Comparison of ENCODE assay signal across 8 cellular contexts in genomic region chr15:90219421-90220141, GRCh38. TPM values are rescaled to one million over a fixed set of nuclear protein-coding genes. Genes with fewer than 3 reads are reported as not detected.
DNase-seq lines count a peak whose midpoint lies in the region; ATAC-seq, FAIRE-seq and TF ChIP-seq lines count a peak whose summit lies in the region.

No MANE protein-coding gene starts in this region.

- FAIRE-seq in urothelium cell line (lab: Jason Lieb, UNC), result peak; percentile 5

- H3K4me3 ChIP-seq in naive thymus-derived CD4-positive, alpha-beta T cell (ENCODE audit: low read length), result no peak overlapping the region

- TF ChIP-seq EP300 in Ishikawa (IDR thresholded peaks at IDR 0.05; ENCODE audit: borderline replicate concordance), result no peak

- peak; percentile 60 for TF ChIP-seq RAD21 in Ishikawa (IDR thresholded peaks at IDR 0.05; ENCODE audit: low read depth)

- ATAC-seq in naive thymus-derived CD4-positive, alpha-beta T cell, result peak; percentile 87
- no peak for ATAC-seq in GM19467 (IDR thresholded peaks at IDR 0.05; ENCODE audit: unreplicated experiment)

- H3K4me3 Mint-ChIP-seq in naive thymus-derived CD4-positive, alpha-beta T cell, result no peak overlapping the region
- no peak overlapping the region for H3K4me3 Mint-ChIP-seq in activated T-helper 2 cell treated with anti-CD3 and anti-CD28 coated beads, Interferon-gamma antibody, Interleukin-2, Interleukin-4, amounts not matched to agents 10 μg/mL and 5 μg/mL and 100 μg/mL, durations not matched to agents 14 hours and 24 hours and 36 hours (ENCODE audit: low read depth)

- H3K9me3 Mint-ChIP-seq in naive thymus-derived CD4-positive, alpha-beta T cell, result peaks cover 0 to 1% (median 0%) of the 10 kb centered on the region in 11 donors
- no peaks in the 10 kb centered on the region for H3K9me3 Mint-ChIP-seq in activated T-helper 2 cell treated with anti-CD3 and anti-CD28 coated beads, Interferon-gamma antibody, Interleukin-2, Interleukin-4, amounts not matched to agents 10 μg/mL and 5 μg/mL and 100 μg/mL, durations not matched to agents 14 hours and 24 hours and 36 hours

- intact Hi-C loops in naive thymus-derived CD4-positive, alpha-beta T cell (cut with micrococcal nuclease), result loop anchor here (1.0 to 5.0 kb wide), 6 partner anchors 12 to 77 kb away; partner anchors contain the start of gene SEMA4B (in 1 of the 2)
- intact Hi-C loops in activated T-helper 2 cell treated with anti-CD3 and anti-CD28 coated beads, Interferon-gamma antibody, Interleukin-2, Interleukin-4, amounts not matched to agents 10 μg/mL and 5 μg/mL and 100 μg/mL, durations not matched to agents 14 hours and 24 hours and 36 hours (cut with micrococcal nuclease), result loop anchor here (1.0 kb wide), 1 partner anchor 76 kb away; no protein-coding TSS in a partner anchor

- peaks cover 0 to 9% (median 3%) of the 10 kb centered on the region in 5 donors for H3K36me3 Mint-ChIP-seq in naive thymus-derived CD4-positive, alpha-beta T cell
- H3K36me3 Mint-ChIP-seq in activated T-helper 2 cell treated with anti-CD3 and anti-CD28 coated beads, Interferon-gamma antibody, Interleukin-2, Interleukin-4, amounts not matched to agents 10 μg/mL and 5 μg/mL and 100 μg/mL, durations not matched to agents 14 hours and 24 hours and 36 hours (ENCODE audit: low read depth), result peaks cover 14% of the 10 kb centered on the region

- peaks cover 0 to 31% (median 0%) of the 10 kb centered on the region in 3 experiments for H3K36me3 ChIP-seq in naive thymus-derived CD4-positive, alpha-beta T cell (ENCODE audit: control insufficient read depth in 2 of 3, insufficient read depth in 3 of 3, low read length in 3 of 3)

- DNase-seq in COLO829 (ENCODE audit: low spot score) (peak; percentile 67), urothelium cell line (ENCODE audit: low spot score) (peak; percentile 57)
- peak; percentile 50 to 52 for DNase-seq in activated CD4-positive, alpha-beta T cell treated with anti-CD3 and anti-CD28 coated beads for 4 hours
- peak; percentile 51 for DNase-seq in effector CD8-positive, alpha-beta T cell (lab: John Stamatoyannopoulos, UW)
- DNase-seq in naive thymus-derived CD4-positive, alpha-beta T cell, result peak; percentile 39 to 66 (median 52)
- DNase-seq in activated T-helper 2 cell treated with anti-CD3 and anti-CD28 coated beads, Interferon-gamma antibody, Interleukin-2, Interleukin-4, amounts not matched to agents 10 μg/mL and 5 μg/mL and 100 μg/mL, durations not matched to agents 14 hours and 24 hours and 36 hours (ENCODE audit: low spot score), result no peak

- H3K27me3 ChIP-seq in naive thymus-derived CD4-positive, alpha-beta T cell (ENCODE audit: control insufficient read depth in 2 of 2, insufficient read depth in 2 of 2, low read length in 2 of 2), result no peaks in the 10 kb centered on the region

- CTCF ChIA-PET in naive thymus-derived CD4-positive, alpha-beta T cell (lab: Charles Lee), result interaction anchor here (0.5 to 2.5 kb wide), 5 partner anchors 12 to 69 kb away, joined by 3 to 10 read pairs (median 3); no protein-coding TSS in a partner anchor

- POLR2A ChIA-PET in naive thymus-derived CD4-positive, alpha-beta T cell (lab: Charles Lee), result interaction anchor here (0.8 to 1.3 kb wide), 3 partner anchors 17 to 30 kb away, joined by 3 to 4 read pairs (median 3); partner anchors contain the start of gene SEMA4B

- H3K4me1 ChIP-seq in naive thymus-derived CD4-positive, alpha-beta T cell (ENCODE audit: control insufficient read depth in 2 of 2, insufficient read depth in 2 of 2, low read length in 2 of 2), result no peaks in the 10 kb centered on the region

- H3K4me1 Mint-ChIP-seq in naive thymus-derived CD4-positive, alpha-beta T cell, result peaks cover 7 to 22% (median 12%) of the 10 kb centered on the region in 7 donors
- H3K4me1 Mint-ChIP-seq in activated T-helper 2 cell treated with anti-CD3 and anti-CD28 coated beads, Interferon-gamma antibody, Interleukin-2, Interleukin-4, amounts not matched to agents 10 μg/mL and 5 μg/mL and 100 μg/mL, durations not matched to agents 14 hours and 24 hours and 36 hours (ENCODE audit: low read depth), result peaks cover 14% of the 10 kb centered on the region

- no peaks in the 10 kb centered on the region for H3K27me3 Mint-ChIP-seq in naive thymus-derived CD4-positive, alpha-beta T cell
- no peaks in the 10 kb centered on the region for H3K27me3 Mint-ChIP-seq in activated T-helper 2 cell treated with anti-CD3 and anti-CD28 coated beads, Interferon-gamma antibody, Interleukin-2, Interleukin-4, amounts not matched to agents 10 μg/mL and 5 μg/mL and 100 μg/mL, durations not matched to agents 14 hours and 24 hours and 36 hours (ENCODE audit: low read depth)

- H3K9me3 ChIP-seq in naive thymus-derived CD4-positive, alpha-beta T cell (ENCODE audit: control insufficient read depth in 2 of 3, low read length in 3 of 3), result no peaks in the 10 kb centered on the region

- H3K27ac Mint-ChIP-seq in naive thymus-derived CD4-positive, alpha-beta T cell, result peak overlapping the region in 3 of 9 donors; percentile 4 to 55 (median 49)
- no peak overlapping the region for H3K27ac Mint-ChIP-seq in activated T-helper 2 cell treated with anti-CD3 and anti-CD28 coated beads, Interferon-gamma antibody, Interleukin-2, Interleukin-4, amounts not matched to agents 10 μg/mL and 5 μg/mL and 100 μg/mL, durations not matched to agents 14 hours and 24 hours and 36 hours

- H3K27ac ChIP-seq in naive thymus-derived CD4-positive, alpha-beta T cell (ENCODE audit: low read depth, low read length), result no peak overlapping the region

TF ChIP-seq in Ishikawa, 13 proteins besides CTCF, POLR2A, EP300 and RAD21:
- peak; percentile 56; the same call in 1 of the 2 replicates for TF ChIP-seq ZBTB7A (IDR thresholded peaks at IDR 0.05; ENCODE audit: low read depth)
- TF ChIP-seq TAF1 (IDR thresholded peaks at IDR 0.05; ENCODE audit: low read depth), result no peak
- TF ChIP-seq TEAD4 (IDR thresholded peaks at IDR 0.05), result no peak

RNA-seq across cellular contexts. Expression of gene CIB1, which starts 14.2 kb away (rescaled TPM):
- total RNA-seq in naive thymus-derived CD4-positive, alpha-beta T cell, result 100 to 1,000 TPM in 3 of 5 experiments, 10 to 100 TPM in 2; 76.8 to 149 (median 127) TPM
- 100 to 1,000 TPM; 224 to 229 TPM for polyA plus RNA-seq in naive thymus-derived CD4-positive, alpha-beta T cell
- total RNA-seq in activated T-helper 2 cell treated with anti-CD3 and anti-CD28 coated beads, Interferon-gamma antibody, Interleukin-2, Interleukin-4, amounts not matched to agents 10 μg/mL and 5 μg/mL and 100 μg/mL, durations not matched to agents 14 hours and 24 hours and 36 hours, result 159 and 162 TPM in 2 replicates

RNA-seq across cellular contexts. Expression of gene GDPGP1, which starts 14.4 kb away (rescaled TPM):
- total RNA-seq in naive thymus-derived CD4-positive, alpha-beta T cell, result 10 to 100 TPM in 4 of 5 experiments, 1 to 10 TPM in 1; 7.3 to 16.3 (median 14.9) TPM
- polyA plus RNA-seq in naive thymus-derived CD4-positive, alpha-beta T cell, result 1 to 10 TPM in 1 of 2 donors, under 1 TPM in 1; 0.61 to 1.2 TPM
- total RNA-seq in activated T-helper 2 cell treated with anti-CD3 and anti-CD28 coated beads, Interferon-gamma antibody, Interleukin-2, Interleukin-4, amounts not matched to agents 10 μg/mL and 5 μg/mL and 100 μg/mL, durations not matched to agents 14 hours and 24 hours and 36 hours, result 11.4 and 12.0 TPM in 2 replicates

RNA-seq across cellular contexts. Expression of gene SEMA4B, which starts 18.5 kb away (rescaled TPM):
- 10 to 100 TPM; 15.9 to 31.0 (median 20.7) TPM for total RNA-seq in naive thymus-derived CD4-positive, alpha-beta T cell
- polyA plus RNA-seq in naive thymus-derived CD4-positive, alpha-beta T cell, result 10 to 100 TPM in 1 of 2 donors, 1 to 10 TPM in 1; 5.6 to 11.0 TPM
- 28.3 and 30.2 TPM in 2 replicates for total RNA-seq in activated T-helper 2 cell treated with anti-CD3 and anti-CD28 coated beads, Interferon-gamma antibody, Interleukin-2, Interleukin-4, amounts not matched to agents 10 μg/mL and 5 μg/mL and 100 μg/mL, durations not matched to agents 14 hours and 24 hours and 36 hours

RNA-seq across cellular contexts. Expression of gene TTLL13, which starts 29.8 kb away (rescaled TPM):
- 1 to 10 TPM in 1 of 5 experiments, under 1 TPM in 3, not detected in 1; 0.40 to 1.8 (median 0.63) TPM for total RNA-seq in naive thymus-derived CD4-positive, alpha-beta T cell
- polyA plus RNA-seq in naive thymus-derived CD4-positive, alpha-beta T cell, result not detected
- total RNA-seq in activated T-helper 2 cell treated with anti-CD3 and anti-CD28 coated beads, Interferon-gamma antibody, Interleukin-2, Interleukin-4, amounts not matched to agents 10 μg/mL and 5 μg/mL and 100 μg/mL, durations not matched to agents 14 hours and 24 hours and 36 hours, result 0.34 and 1.3 TPM in 2 replicates

RNA-seq across cellular contexts. Expression of gene NGRN, which starts 45.9 kb away (rescaled TPM):
- total RNA-seq in naive thymus-derived CD4-positive, alpha-beta T cell, result 10 to 100 TPM; 34.1 to 51.5 (median 48.4) TPM
- 10 to 100 TPM; 29.7 to 48.5 TPM for polyA plus RNA-seq in naive thymus-derived CD4-positive, alpha-beta T cell
- total RNA-seq in activated T-helper 2 cell treated with anti-CD3 and anti-CD28 coated beads, Interferon-gamma antibody, Interleukin-2, Interleukin-4, amounts not matched to agents 10 μg/mL and 5 μg/mL and 100 μg/mL, durations not matched to agents 14 hours and 24 hours and 36 hours, result 37.1 and 40.3 TPM in 2 replicates
